ENCODE assay signal across 17 cellular contexts in genomic region chr2:128325665-128326181, GRCh38. TPM values are rescaled to one million over a fixed set of nuclear protein-coding genes. Genes with fewer than 3 reads are reported as not detected.
A peak's percentile ranks its signal among the peaks of the same experiment; 100 is the strongest.
DNase-seq lines count a peak whose midpoint lies in the region; ATAC-seq, FAIRE-seq and TF ChIP-seq lines count a peak whose summit lies in the region.
"Had no signal": no experiment of that assay in that cellular context is flagged by ENCODE, and none has a peak within 500 bp of the region (broad histone marks: within the 10 kb centered on the region; RNA-seq: fewer than 3 reads in every experiment).

No MANE protein-coding gene starts in this region.

- H3K27me3 ChIP-seq in H7 (ENCODE audit: control insufficient read depth, insufficient read depth, low read length) (peaks cover 5% of the 10 kb centered on the region; the same call in 1 of the 2 replicates), sigmoid colon (no peaks in the 10 kb centered on the region)
- H3K27me3 ChIP-seq: thyroid gland had no signal

- 42 to 77% methylated on average over 12 of the region's 12 CpGs for WGBS in sigmoid colon, 2 donors

- H3K9me3 ChIP-seq in kidney (ENCODE audit: control insufficient read depth in 1 of 2, low read length in 2 of 2): no peaks in the 10 kb centered on the region
- H3K9me3 ChIP-seq in sigmoid colon: no peaks in the 10 kb centered on the region
- H3K9me3 ChIP-seq: lower lobe of right lung, thyroid gland had no signal

- TF ChIP-seq POLR2A in sigmoid colon (IDR thresholded peaks at IDR 0.05): no peak

- H3K4me1 ChIP-seq in kidney (ENCODE audit: control insufficient read depth in 1 of 2, insufficient read depth in 1 of 2, low read depth in 1 of 2, low read length in 2 of 2) (peaks cover 5 to 8% of the 10 kb centered on the region in 2 donors), sigmoid colon (peaks cover 0 to 40% (median 26%) of the 10 kb centered on the region in 4 donors)

- H3K4me3 Mint-ChIP-seq in stimulated activated memory B cell treated with anti-CD40 and anti-IgM and Interleukin-4, amounts not matched to agents 10 μg/mL and 1 μg/mL and 100 μg/mL, for 72 hours: no peak overlapping the region
- H3K4me3 Mint-ChIP-seq: activated T-helper 1 cell treated with anti-CD3 and anti-CD28 coated beads, Interleukin-12 subunit alpha, Interleukin-12 subunit beta, Interleukin-2, Interleukin-4 antibody, amounts not matched to agents 30 ng/mL and 10 ng/mL and 1 ng/mL, durations not matched to agents 14 hours and 24 hours and 36 hours; T-helper 2 cell treated with Interferon-gamma antibody and Interleukin-4, amounts not matched to agents 5 μg/mL and 100 μg/mL, for 36 hours had no signal

- H3K4me3 ChIP-seq in H7 (ENCODE audit: insufficient read depth, low read depth, low read length) (no peak overlapping the region), kidney (ENCODE audit: low read length in 2 of 2) (no peak overlapping the region), sigmoid colon (no peak overlapping the region)
- H3K4me3 ChIP-seq: lower lobe of right lung, thyroid gland had no signal

- H3K36me3 ChIP-seq in H7 (replicated peaks; ENCODE audit: control insufficient read depth, insufficient read depth, low read length) (no peaks in the 10 kb centered on the region), kidney (ENCODE audit: control insufficient read depth in 1 of 2, insufficient read depth in 2 of 2, low read length in 2 of 2) (no peaks in the 10 kb centered on the region), sigmoid colon (no peaks in the 10 kb centered on the region)
- H3K36me3 ChIP-seq: lower lobe of right lung, thyroid gland had no signal

- H3K36me3 Mint-ChIP-seq in stimulated activated memory B cell treated with anti-CD40 and anti-IgM and Interleukin-4, amounts not matched to agents 10 μg/mL and 1 μg/mL and 100 μg/mL, for 72 hours: no peaks in the 10 kb centered on the region

- H3K27ac ChIP-seq in kidney (ENCODE audit: low read depth in 2 of 2, low read length in 2 of 2) (peak overlapping the region in 1 of 2 donors; percentile 38), sigmoid colon (peak overlapping the region; percentile 50 to 89 (median 74))
- H3K27ac ChIP-seq: HL-60, lower lobe of right lung, thyroid gland had no signal

- peaks cover 3% of the 10 kb centered on the region for H3K27me3 Mint-ChIP-seq in stimulated activated memory B cell treated with anti-CD40 and anti-IgM and Interleukin-4, amounts not matched to agents 10 μg/mL and 1 μg/mL and 100 μg/mL, for 72 hours

- TF ChIP-seq CTCF in kidney (IDR thresholded peaks at IDR 0.05; ENCODE audit: borderline replicate concordance, extremely low read depth, insufficient read depth) (no peak), sigmoid colon (IDR thresholded peaks at IDR 0.05) (no peak)

- intact Hi-C loops in kidney (cut with DNase I): no loop called here
- intact Hi-C loops in sigmoid colon (cut with DNase I): loop anchor here (10.0 kb wide), 1 partner anchor 1549 kb away; no protein-coding TSS in a partner anchor

- FAIRE-seq in kidney (lab: Jason Lieb, UNC): no peak

- no peak for ATAC-seq in HG03159 (IDR thresholded peaks at IDR 0.05; ENCODE audit: unreplicated experiment)
- ATAC-seq in stimulated activated memory B cell treated with anti-CD40 and anti-IgM and Interleukin-4, amounts not matched to agents 10 μg/mL and 1 μg/mL and 100 μg/mL, for 72 hours: no peak
- ATAC-seq: lower lobe of right lung had no signal

- DNase-seq in H7 (peak; percentile 33), astrocyte of the hippocampus (ENCODE audit: low read depth, low spot score) (peak; percentile 28), kidney (peak; percentile 77), sigmoid colon (peak; percentile 85), OCI-M1 (lab: John Stamatoyannopoulos, UW) (no peak), RKO (ENCODE audit: low spot score) (no peak)
- DNase-seq: C1 segment of cervical spinal cord, DMS79 treated with DMSO at 0.1 percent for 48 hours, lower lobe of right lung, NCI-H187 treated with DMSO at 0.1 percent for 48 hours, NCI-H82 had no signal

- H3K4me1 Mint-ChIP-seq in stimulated activated memory B cell treated with anti-CD40 and anti-IgM and Interleukin-4, amounts not matched to agents 10 μg/mL and 1 μg/mL and 100 μg/mL, for 72 hours: peaks cover 10% of the 10 kb centered on the region

- H3K27ac Mint-ChIP-seq in stimulated activated memory B cell treated with anti-CD40 and anti-IgM and Interleukin-4, amounts not matched to agents 10 μg/mL and 1 μg/mL and 100 μg/mL, for 72 hours: no peak overlapping the region
- H3K27ac Mint-ChIP-seq: activated T-helper 1 cell treated with anti-CD3 and anti-CD28 coated beads, Interleukin-12 subunit alpha, Interleukin-12 subunit beta, Interleukin-2, Interleukin-4 antibody, amounts not matched to agents 30 ng/mL and 10 ng/mL and 1 ng/mL, durations not matched to agents 14 hours and 24 hours and 36 hours; T-helper 2 cell treated with Interferon-gamma antibody and Interleukin-4, amounts not matched to agents 5 μg/mL and 100 μg/mL, for 36 hours had no signal

- no peak overlapping the region for H3K9ac ChIP-seq in kidney (ENCODE audit: low read length in 2 of 2)

- TF ChIP-seq EP300 in sigmoid colon (IDR thresholded peaks at IDR 0.05): peak in 2 of 4 donors; percentile 10 to 22

- H3K9me3 Mint-ChIP-seq in stimulated activated memory B cell treated with anti-CD40 and anti-IgM and Interleukin-4, amounts not matched to agents 10 μg/mL and 1 μg/mL and 100 μg/mL, for 72 hours: no peaks in the 10 kb centered on the region
- H3K9me3 Mint-ChIP-seq: activated T-helper 1 cell treated with anti-CD3 and anti-CD28 coated beads, Interleukin-12 subunit alpha, Interleukin-12 subunit beta, Interleukin-2, Interleukin-4 antibody, amounts not matched to agents 30 ng/mL and 10 ng/mL and 1 ng/mL, durations not matched to agents 14 hours and 24 hours and 36 hours; T-helper 2 cell treated with Interferon-gamma antibody and Interleukin-4, amounts not matched to agents 5 μg/mL and 100 μg/mL, for 36 hours had no signal

RNA-seq across cellular contexts. Expression of gene HS6ST1, which starts 7.1 kb away (rescaled TPM):
- 76.3 and 102 TPM in 2 replicates for total RNA-seq in H7 (2014; rRNA removed; shearing (Covaris generic))
- total RNA-seq in kidney (73.9 TPM), sigmoid colon (10 to 100 TPM; 13.2 to 27.4 (median 17.1) TPM)
- polyA plus RNA-seq in kidney (ENCODE audit: insufficient read depth, low read depth, low replicate concordance) (49.6 TPM), sigmoid colon (10 to 100 TPM; 12.0 to 25.1 (median 12.7) TPM)

Comparison
In these comparisons a context has a peak if more than half of its experiments do, and no peak if none do; other contexts are left out.
1. DNase-seq: peak in H7 (single experiment), astrocyte of the hippocampus (single experiment), kidney (single experiment) and sigmoid colon (single experiment); none in OCI-M1 (single experiment) and RKO (single experiment).